Comparison of ENCODE assay signal across 24 cellular contexts in the genomic region with DNA sequence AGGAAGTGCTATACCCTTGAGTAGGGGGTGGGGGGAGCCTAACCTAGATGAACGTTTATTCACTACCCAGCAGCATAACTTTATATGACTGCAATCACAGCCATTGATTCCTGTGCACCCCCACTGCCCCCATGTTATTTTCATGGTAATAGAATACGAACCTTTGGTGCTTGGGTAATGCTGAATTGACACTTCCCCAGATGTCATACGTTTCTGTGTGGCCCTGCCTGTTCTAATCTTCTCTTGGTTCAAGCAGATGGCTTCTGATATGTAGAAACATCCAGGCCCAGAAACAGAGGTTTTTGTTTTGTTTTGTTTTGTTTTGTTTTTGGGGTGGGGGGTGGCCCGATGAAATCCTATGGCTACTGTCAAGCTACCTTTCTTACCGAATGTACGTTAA.
"Had no signal": no experiment of that assay in that cellular context is flagged by ENCODE, and none has a peak within 500 bp of the region (broad histone marks: within the 10 kb centered on the region; RNA-seq: fewer than 3 reads in every experiment).

No MANE protein-coding gene starts in this region.

- H3K27me3 ChIP-seq: ovary, testis, vagina had no signal

- DNase-seq: cortex of kidney; effector CD4-positive, alpha-beta T cell; foreskin fibroblast; gastrocnemius medialis; head of caudate nucleus; left ventricle myocardium superior; lower lobe of right lung; naive thymus-derived CD8-positive, alpha-beta T cell; nephron progenitor cell; occipital lobe; ovary; posterior cingulate gyrus; psoas muscle; right cardiac atrium; sigmoid colon; stimulated activated CD4-positive, alpha-beta T cell treated with anti-CD3 and anti-CD28 coated beads, Interleukin-2, amount 100 ng/mL, for 24 hours; stimulated activated CD4-positive, alpha-beta T cell treated with anti-CD3 and anti-CD28 coated beads, Interleukin-4, amount 100 ng/mL, for 24 hours; stimulated activated naive CD4-positive, alpha-beta T cell treated with Interleukin-2 at 50 U/mL for 16 hours; stomach; testis had no signal

- H3K27ac ChIP-seq: gastrocnemius medialis, lower lobe of right lung, ovary, psoas muscle, sigmoid colon, stomach, testis, vagina had no signal

- FAIRE-seq: keratinocyte had no signal

- H3K4me3 ChIP-seq: gastrocnemius medialis, lower lobe of right lung, ovary, psoas muscle, sigmoid colon, stomach, testis, tibial nerve, vagina had no signal

- H3K9me3 ChIP-seq: gastrocnemius medialis, lower lobe of right lung, ovary, psoas muscle, sigmoid colon, stomach, testis, tibial nerve, vagina had no signal

- H3K36me3 ChIP-seq: gastrocnemius medialis, lower lobe of right lung, ovary, sigmoid colon, stomach, tibial nerve, vagina had no signal

- ATAC-seq: gastrocnemius medialis; left ventricle myocardium superior; lower lobe of right lung; naive thymus-derived CD8-positive, alpha-beta T cell; psoas muscle; right cardiac atrium; stimulated activated effector memory CD8-positive, alpha-beta T cell treated with anti-CD3 and anti-CD28 coated beads, Interleukin-12 subunit alpha, Interleukin-12 subunit beta, amount 100 ng/mL, for 72 hours had no signal

- H3K4me1 ChIP-seq: psoas muscle, testis had no signal
